ENCODE assay signal across 21 cellular contexts in genomic region chr16:66058181-66058580, GRCh38.
DNase-seq lines count a peak whose midpoint lies in the region; TF ChIP-seq lines count a peak whose summit lies in the region.
"Had no signal": no experiment of that assay in that cellular context is flagged by ENCODE, and none has a peak within 500 bp of the region (broad histone marks: within the 10 kb centered on the region; RNA-seq: fewer than 3 reads in every experiment).

No MANE protein-coding gene starts in this region.

- no peaks in the 10 kb centered on the region for H3K36me3 ChIP-seq in A673 (ENCODE audit: insufficient read depth, low read length, poor library complexity, severe bottlenecking)
- H3K36me3 ChIP-seq in neuronal stem cell (replicated peaks in 1 of 2; ENCODE audit: control insufficient read depth in 2 of 2, insufficient read depth in 2 of 2, low read length in 2 of 2), result no peaks in the 10 kb centered on the region
- H3K36me3 ChIP-seq: upper lobe of left lung had no signal

- H2AK5ac ChIP-seq in neuronal stem cell (ENCODE audit: low read depth, low read length), result no peak overlapping the region

- no peak overlapping the region for H2BK5ac ChIP-seq in neuronal stem cell (ENCODE audit: low read length)

- no peak overlapping the region for H3K27ac ChIP-seq in A673 (ENCODE audit: low read depth, low read length, poor library complexity, severe bottlenecking)
- H3K27ac ChIP-seq in neuronal stem cell (replicated peaks; ENCODE audit: low read length), result no peak overlapping the region
- H3K27ac ChIP-seq: 22Rv1 had no signal

- H3K4me3 ChIP-seq in A673 (ENCODE audit: low read depth, low read length, poor library complexity, severe bottlenecking) (no peak overlapping the region), astrocyte of the cerebellum (ENCODE audit: low read depth, low read length) (no peak overlapping the region), fibroblast of the aortic adventitia (ENCODE audit: low read depth, low read length) (no peak overlapping the region), neuronal stem cell (ENCODE audit: low read length in 2 of 2) (no peak overlapping the region), lower leg skin (ENCODE audit: low read depth, poor library complexity, severe bottlenecking) (no peak overlapping the region)
- H3K4me3 ChIP-seq: upper lobe of left lung had no signal

- DNase-seq in A673 (ENCODE audit: low spot score), result peak; percentile 58
- DNase-seq in EL, result peak; percentile 37
- DNase-seq in astrocyte of the cerebellum (ENCODE audit: low read depth), result peak; percentile 96
- peak; percentile 36 for DNase-seq in fibroblast of the aortic adventitia (ENCODE audit: low read depth)
- DNase-seq in DMS 273 (lab: John Stamatoyannopoulos, UW; ENCODE audit: unreplicated experiment), result no peak
- DNase-seq in neuronal stem cell (ENCODE audit: low spot score), result no peak
- no peak for DNase-seq in lower leg skin (ENCODE audit: low spot score in 2 of 2)
- no peak for DNase-seq in chondrocyte (ENCODE audit: low spot score)
- DNase-seq: activated CD4-positive, alpha-beta T cell treated with anti-CD3 and anti-CD28 coated beads, Interleukin-2, amount 10 ng/mL, durations not matched to agents 24 days and 14 days; activated naive CD4-positive, alpha-beta T cell; activated T-cell treated with anti-CD3 and anti-CD28 coated beads, Interleukin-2, amount 50 U/mL, for 48 hours; amygdala; C1 segment of cervical spinal cord; Caco-2; erythroblast; kidney glomerular epithelial cell; NCI-H1105; NCI-H1930; upper lobe of left lung had no signal

- H4K8ac ChIP-seq in neuronal stem cell (ENCODE audit: low read depth, low read length), result no peak overlapping the region

- H3K14ac ChIP-seq in neuronal stem cell (ENCODE audit: low read length), result no peak overlapping the region

- H3K4me2 ChIP-seq in neuronal stem cell (ENCODE audit: insufficient read depth, low read length, poor library complexity, severe bottlenecking), result no peak overlapping the region

- H3K27ac Mint-ChIP-seq in chondrocyte (ENCODE audit: unreplicated experiment), result no peak overlapping the region
- H3K27ac Mint-ChIP-seq: activated CD4-positive, alpha-beta T cell treated with anti-CD3 and anti-CD28 coated beads, Interleukin-2, amount 10 ng/mL, durations not matched to agents 24 days and 14 days; T-helper 2 cell treated with Interferon-gamma antibody and Interleukin-4, amounts not matched to agents 5 μg/mL and 100 μg/mL, for 36 hours had no signal

- WGBS in neuronal stem cell (ENCODE audit: extremely low coverage in 2 of 2, insufficient read length in 2 of 2, insufficient replicate concordance in 1 of 2), 2 donors, result no CpG with 5 or more reads among the region's 7 CpGs
- WGBS in lower leg skin, 2 donors, result 55 to 60% methylated on average over 7 of the region's 7 CpGs

- CTCF ChIA-PET in A673 (lab: Charles Lee), result no interaction called here

- no peak overlapping the region for H2BK120ac ChIP-seq in neuronal stem cell (ENCODE audit: low read depth, low read length)

- H2BK15ac ChIP-seq in neuronal stem cell (ENCODE audit: low read length), result no peak overlapping the region

- H3K4ac ChIP-seq in neuronal stem cell (ENCODE audit: low read length), result no peak overlapping the region

- POLR2A ChIA-PET in A673 (lab: Charles Lee; ENCODE audit: low non-redundant PET), result no interaction called here

- H3K27me3 ChIP-seq in A673 (replicated peaks; ENCODE audit: insufficient read depth, low read depth, low read length, poor library complexity) (no peaks in the 10 kb centered on the region), neuronal stem cell (ENCODE audit: control insufficient read depth in 3 of 3, insufficient read depth in 3 of 3, low read depth in 1 of 3, low read length in 3 of 3) (no peaks in the 10 kb centered on the region)
- H3K27me3 ChIP-seq: upper lobe of left lung had no signal

- no peaks in the 10 kb centered on the region for H3K4me1 Mint-ChIP-seq in chondrocyte (ENCODE audit: low read depth)
- H3K4me1 Mint-ChIP-seq: activated CD4-positive, alpha-beta T cell treated with anti-CD3 and anti-CD28 coated beads, Interleukin-2, amount 10 ng/mL, durations not matched to agents 24 days and 14 days had no signal

- no peak overlapping the region for H3K9ac ChIP-seq in neuronal stem cell (ENCODE audit: low read depth, low read length, poor library complexity)

- H3K36me3 Mint-ChIP-seq in chondrocyte (ENCODE audit: low read depth), result no peaks in the 10 kb centered on the region

- TF ChIP-seq CTCF in A673 (conservative IDR thresholded peaks at IDR 0.05; ENCODE audit: low read depth, low read length) (no peak), astrocyte of the cerebellum (IDR thresholded peaks at IDR 0.05; ENCODE audit: low read depth, low read length, missing control alignments) (no peak), fibroblast of the aortic adventitia (IDR thresholded peaks at IDR 0.05; ENCODE audit: insufficient read depth, low read length) (no peak), lower leg skin (IDR thresholded peaks at IDR 0.05) (no peak), chondrocyte (IDR thresholded peaks at IDR 0.05) (no peak)

- no peak overlapping the region for H3K4me3 Mint-ChIP-seq in chondrocyte (ENCODE audit: unreplicated experiment)
- H3K4me3 Mint-ChIP-seq: activated CD4-positive, alpha-beta T cell treated with anti-CD3 and anti-CD28 coated beads, Interleukin-2, amount 10 ng/mL, durations not matched to agents 24 days and 14 days; T-helper 2 cell treated with Interferon-gamma antibody and Interleukin-4, amounts not matched to agents 5 μg/mL and 100 μg/mL, for 36 hours had no signal

- H3K9me3 Mint-ChIP-seq in chondrocyte (ENCODE audit: low read depth), result no peaks in the 10 kb centered on the region
- H3K9me3 Mint-ChIP-seq: activated CD4-positive, alpha-beta T cell treated with anti-CD3 and anti-CD28 coated beads, Interleukin-2, amount 10 ng/mL, durations not matched to agents 24 days and 14 days; T-helper 2 cell treated with Interferon-gamma antibody and Interleukin-4, amounts not matched to agents 5 μg/mL and 100 μg/mL, for 36 hours had no signal

- no peaks in the 10 kb centered on the region for H3K9me3 ChIP-seq in A673 (ENCODE audit: low read depth, low read length, poor library complexity, severe bottlenecking)
- no peaks in the 10 kb centered on the region for H3K9me3 ChIP-seq in neuronal stem cell (replicated peaks in 1 of 2; ENCODE audit: control insufficient read depth in 2 of 2, insufficient read depth in 1 of 2, low read depth in 1 of 2, low read length in 2 of 2)
- H3K9me3 ChIP-seq: Caco-2, upper lobe of left lung had no signal

- TF ChIP-seq POLR2A in lower leg skin (IDR thresholded peaks at IDR 0.05), result no peak

- no peak overlapping the region for H3K23ac ChIP-seq in neuronal stem cell (ENCODE audit: low read depth, low read length, poor library complexity)

- intact Hi-C loops in A673 (cut with micrococcal nuclease; ENCODE audit: unreplicated experiment), result no loop called here
- intact Hi-C loops in lower leg skin (cut with DNase I; ENCODE audit: low total_unique reads), result no loop called here

- H3K18ac ChIP-seq in neuronal stem cell (ENCODE audit: low read length), result no peak overlapping the region

- peaks cover 10% of the 10 kb centered on the region for H3K4me1 ChIP-seq in A673 (ENCODE audit: insufficient read depth, low read length, poor library complexity, severe bottlenecking)
- peaks cover 0 to 10% of the 10 kb centered on the region in 2 donors for H3K4me1 ChIP-seq in neuronal stem cell (ENCODE audit: control insufficient read depth in 2 of 2, insufficient read depth in 1 of 2, low read depth in 1 of 2, low read length in 2 of 2)
- H3K4me1 ChIP-seq: upper lobe of left lung had no signal

- no peak overlapping the region for H2AFZ ChIP-seq in neuronal stem cell (ENCODE audit: low read length)

- BruUV-seq in A673 (replicated peaks; lab: Mats Ljungman, UMichigan), result no TSS peak

- H4K91ac ChIP-seq in neuronal stem cell (ENCODE audit: low read depth, low read length, poor library complexity), result no peak overlapping the region

- H3K27me3 Mint-ChIP-seq in chondrocyte (ENCODE audit: low read depth), result no peaks in the 10 kb centered on the region

- in situ Hi-C loops in astrocyte of the cerebellum (cut with HindIII; ENCODE audit: low sequenced_read_pairs), result no loop called here

- no peaks in the 10 kb centered on the region for H3K79me1 ChIP-seq in neuronal stem cell (ENCODE audit: low read depth, low read length)

- no peak overlapping the region for H2BK12ac ChIP-seq in neuronal stem cell (ENCODE audit: low read length)

Comparison
In these comparisons a context has a peak if more than half of its experiments do, and no peak if none do; other contexts are left out.
1. DNase-seq: peak in A673 (single experiment), EL (single experiment), astrocyte of the cerebellum (single experiment) and fibroblast of the aortic adventitia (single experiment); none in DMS 273 (single experiment), neuronal stem cell (single experiment), lower leg skin (0 of 2) and chondrocyte (single experiment).